Comparison of ENCODE assay signal across 1 cellular context in genomic region chr9:19376931-19377330, GRCh38.
TF ChIP-seq lines count a peak whose summit lies in the region.

No MANE protein-coding gene starts in this region.

TF ChIP-seq in endothelial cell of umbilical vein, 7 proteins besides CTCF, POLR2A, EP300 and RAD21 (continued from another document):
- TF ChIP-seq MAX (IDR thresholded peaks at IDR 0.05; ENCODE audit: insufficient read depth, insufficient read length) (no peak), POLR2AphosphoS5 (IDR thresholded peaks at IDR 0.05; ENCODE audit: insufficient read depth, low read depth, low read length) (no peak), JUN (IDR thresholded peaks at IDR 0.05; ENCODE audit: borderline replicate concordance, insufficient read depth, insufficient read length, low read depth) (no peak), MYC (IDR thresholded peaks at IDR 0.05; ENCODE audit: low read depth, low read length) (no peak), EZH2 (IDR thresholded peaks at IDR 0.05; ENCODE audit: borderline replicate concordance, low read depth, low read length, severe bottlenecking) (no peak), FOS (IDR thresholded peaks at IDR 0.05; ENCODE audit: borderline replicate concordance, insufficient read depth, low read length) (no peak)
